In the genomic region with DNA sequence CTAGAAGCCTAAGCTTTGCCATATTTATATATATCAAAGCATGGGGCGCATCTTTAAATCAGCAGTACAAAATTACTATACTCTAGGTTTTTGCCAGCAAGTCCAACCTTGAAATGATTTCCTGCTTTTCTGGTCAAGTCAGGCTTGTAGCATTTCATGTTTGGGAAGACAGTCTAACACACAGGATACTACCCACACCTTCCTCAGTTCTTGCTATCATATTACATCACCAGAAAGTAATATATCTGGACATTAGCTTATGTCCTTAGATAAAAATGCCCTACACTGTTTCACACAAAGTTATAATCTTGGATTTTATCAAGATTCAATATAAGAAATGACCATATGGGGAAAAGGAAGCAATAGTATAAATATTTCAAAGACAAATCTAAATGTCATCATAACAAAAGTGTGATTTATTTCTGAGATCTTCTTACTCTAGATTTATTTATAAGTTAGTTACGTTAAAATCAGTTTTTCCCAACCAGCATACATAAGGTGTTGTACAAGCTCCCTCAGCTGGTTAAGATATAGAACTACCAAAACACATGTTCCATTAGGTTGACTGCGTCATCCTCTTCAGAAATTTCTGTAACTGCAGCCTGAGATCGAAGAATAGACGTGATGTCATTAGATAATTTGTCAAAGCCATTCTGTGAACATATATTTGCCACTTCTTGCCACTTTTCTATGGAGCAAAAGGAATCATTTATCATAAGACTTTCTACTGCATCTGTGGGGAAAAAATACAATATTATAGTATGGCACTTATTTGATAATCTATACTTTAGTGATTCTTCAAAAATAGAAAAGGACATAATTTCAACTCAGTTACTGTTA, we compare ENCODE assay signal across 8 cellular contexts. TPM values are rescaled to one million over a fixed set of nuclear protein-coding genes. Genes with fewer than 3 reads are reported as not detected.
DNase-seq lines count a peak whose midpoint lies in the region; ATAC-seq and TF ChIP-seq lines count a peak whose summit lies in the region.

No MANE protein-coding gene starts in this region.

- H3K4me1 ChIP-seq in breast epithelium (no peaks in the 10 kb centered on the region), vagina (no peaks in the 10 kb centered on the region)

- no peaks in the 10 kb centered on the region for H3K4me1 Mint-ChIP-seq in natural killer cell
- peaks cover 0 to 5% of the 10 kb centered on the region in 2 donors for H3K4me1 Mint-ChIP-seq in natural killer cell treated with Interleukin-12 subunit alpha and Interleukin-12 subunit beta and Interleukin-15 and Interleukin-18, amount 100 ng/mL, for 72 hours (ENCODE audit: low read depth in 2 of 2)

- peak; percentile 44 for TF ChIP-seq CTCF in natural killer cell (IDR thresholded peaks at IDR 0.05)
- peak; percentile 41 to 64 (median 60) for TF ChIP-seq CTCF in breast epithelium (IDR thresholded peaks at IDR 0.05)
- TF ChIP-seq CTCF in vagina (IDR thresholded peaks at IDR 0.05): peak; percentile 59 to 79 (median 74)

- H3K36me3 Mint-ChIP-seq in natural killer cell: no peaks in the 10 kb centered on the region
- H3K36me3 Mint-ChIP-seq in natural killer cell treated with Interleukin-12 subunit alpha and Interleukin-12 subunit beta and Interleukin-15 and Interleukin-18, amount 100 ng/mL, for 72 hours: no peaks in the 10 kb centered on the region

- DNase-seq in natural killer cell (no peak), NCI-H526 treated with DMSO at 0.1 percent for 48 hours (lab: John Stamatoyannopoulos, UW) (peak; percentile 67), breast epithelium (ENCODE audit: low spot score in 2 of 2) (no peak), left colon (no peak), vagina (ENCODE audit: extremely low spot score in 2 of 2) (no peak), Ammon's horn (ENCODE audit: low spot score) (no peak)
- no peak for DNase-seq in natural killer cell treated with Interleukin-12 subunit alpha and Interleukin-12 subunit beta and Interleukin-15 and Interleukin-18, amount 100 ng/mL, for 72 hours (ENCODE audit: low spot score)

- peak overlapping the region in 1 of 2 donors; percentile 10 for H3K27ac Mint-ChIP-seq in natural killer cell
- no peak overlapping the region for H3K27ac Mint-ChIP-seq in natural killer cell treated with Interleukin-12 subunit alpha and Interleukin-12 subunit beta and Interleukin-15 and Interleukin-18, amount 100 ng/mL, for 72 hours

- H3K4me3 Mint-ChIP-seq in natural killer cell: no peak overlapping the region
- no peak overlapping the region for H3K4me3 Mint-ChIP-seq in natural killer cell treated with Interleukin-12 subunit alpha and Interleukin-12 subunit beta and Interleukin-15 and Interleukin-18, amount 100 ng/mL, for 72 hours

- H3K36me3 ChIP-seq in breast epithelium (no peaks in the 10 kb centered on the region), vagina (no peaks in the 10 kb centered on the region)

- intact Hi-C loops in natural killer cell (cut with micrococcal nuclease): no loop called here
- intact Hi-C loops in breast epithelium (cut with DNase I; ENCODE audit: low total_unique reads): no loop called here
- intact Hi-C loops in left colon (cut with DNase I, micrococcal nuclease): loop anchor here in 1 of 2 donors (10.0 kb wide), 1 partner anchor 271 kb away; no protein-coding TSS in a partner anchor
- intact Hi-C loops in vagina (cut with DNase I): no loop called here

- H3K27ac ChIP-seq in breast epithelium (no peak overlapping the region), vagina (no peak overlapping the region)

- H3K4me3 ChIP-seq in breast epithelium: no peak overlapping the region
- H3K4me3 ChIP-seq in vagina: no peak overlapping the region

- H3K9me3 ChIP-seq in breast epithelium (no peaks in the 10 kb centered on the region), vagina (no peaks in the 10 kb centered on the region)

- TF ChIP-seq POLR2A in breast epithelium (IDR thresholded peaks at IDR 0.05) (no peak), vagina (IDR thresholded peaks at IDR 0.05) (no peak)

- H3K27me3 ChIP-seq in breast epithelium (no peaks in the 10 kb centered on the region), vagina (no peaks in the 10 kb centered on the region)

- ATAC-seq in natural killer cell: peak; percentile 75 to 79 (median 77)
- no peak for ATAC-seq in natural killer cell treated with Interleukin-12 subunit alpha and Interleukin-12 subunit beta and Interleukin-15 and Interleukin-18, amount 100 ng/mL, for 72 hours
- ATAC-seq in HG03139 (IDR thresholded peaks at IDR 0.05; ENCODE audit: unreplicated experiment): peak; percentile 60
- ATAC-seq in left colon: peak; percentile 83

- H3K9me3 Mint-ChIP-seq in natural killer cell: no peaks in the 10 kb centered on the region
- no peaks in the 10 kb centered on the region for H3K9me3 Mint-ChIP-seq in natural killer cell treated with Interleukin-12 subunit alpha and Interleukin-12 subunit beta and Interleukin-15 and Interleukin-18, amount 100 ng/mL, for 72 hours

- no peaks in the 10 kb centered on the region for H3K27me3 Mint-ChIP-seq in natural killer cell (ENCODE audit: low read depth in 2 of 2)
- no peaks in the 10 kb centered on the region for H3K27me3 Mint-ChIP-seq in natural killer cell treated with Interleukin-12 subunit alpha and Interleukin-12 subunit beta and Interleukin-15 and Interleukin-18, amount 100 ng/mL, for 72 hours

RNA-seq across cellular contexts. Expression of gene CLHC1, which starts 56.6 kb away (rescaled TPM):
- 10 to 100 TPM in 1 of 3 donors, 1 to 10 TPM in 2; 5.6 to 14.9 (median 6.3) TPM for total RNA-seq in natural killer cell
- total RNA-seq in natural killer cell treated with Interleukin-12 subunit alpha and Interleukin-12 subunit beta and Interleukin-15 and Interleukin-18, amount 100 ng/mL, for 72 hours: 10 to 100 TPM in 1 of 2 donors, 1 to 10 TPM in 1; 9.7 to 13.1 TPM
- 10 to 100 TPM in 2 of 3 donors, 1 to 10 TPM in 1; 3.5 to 20.8 (median 17.7) TPM for total RNA-seq in breast epithelium
- total RNA-seq in left colon: 1 to 10 TPM; 6.5 to 8.1 TPM
- 4.7 TPM for total RNA-seq in vagina

RNA-seq across cellular contexts. Expression of gene RPS27A, which starts 57.0 kb away (rescaled TPM):
- 1,000 to 10,000 TPM in 1 of 3 donors, 100 to 1,000 TPM in 2; 830 to 1,009 (median 939) TPM for total RNA-seq in natural killer cell
- total RNA-seq in natural killer cell treated with Interleukin-12 subunit alpha and Interleukin-12 subunit beta and Interleukin-15 and Interleukin-18, amount 100 ng/mL, for 72 hours: 100 to 1,000 TPM; 746 to 804 TPM
- 1,000 to 10,000 TPM; 1,531 to 3,365 (median 3,229) TPM for total RNA-seq in breast epithelium
- 100 to 1,000 TPM; 656 to 661 TPM for total RNA-seq in left colon
- 963 TPM for total RNA-seq in vagina

Comparison
In these comparisons a context has a peak if more than half of its experiments do, and no peak if none do; other contexts are left out.
1. ATAC-seq: peak in natural killer cell (3 of 3), HG03139 (single experiment) and left colon (single experiment); none in natural killer cell treated with Interleukin-12 subunit alpha and Interleukin-12 subunit beta and Interleukin-15 and Interleukin-18, amount 100 ng/mL, for 72 hours (0 of 2).
2. Peak in every context shown above with its lines, with median percentiles within 50 percentile points of each other: CTCF ChIP-seq.